In the genomic region with DNA sequence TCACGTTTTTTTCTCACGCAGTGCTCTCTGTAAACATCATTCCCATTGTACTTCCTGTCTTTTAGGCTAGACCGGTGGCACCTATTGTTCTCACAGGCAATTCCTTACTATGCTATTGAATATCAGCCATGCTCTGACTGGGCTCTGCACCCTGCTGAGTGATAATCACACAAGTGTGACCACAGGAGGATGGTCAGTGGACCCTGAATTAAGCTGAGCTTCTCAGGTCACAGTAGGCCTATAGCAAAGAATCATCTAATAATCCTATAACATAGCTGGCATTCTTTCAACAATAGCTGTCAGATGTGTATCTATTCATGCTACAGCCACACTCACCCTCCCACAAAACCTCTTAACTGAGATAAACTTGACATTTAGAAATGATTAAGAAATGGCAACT, we compare ENCODE assay signal across 1 cellular context.
TF ChIP-seq lines count a peak whose summit lies in the region.

No MANE protein-coding gene starts in this region.

TF ChIP-seq in GM12878, 131 proteins besides CTCF, POLR2A, EP300 and RAD21 (continued from another document):
- TF ChIP-seq, protein P1, sequence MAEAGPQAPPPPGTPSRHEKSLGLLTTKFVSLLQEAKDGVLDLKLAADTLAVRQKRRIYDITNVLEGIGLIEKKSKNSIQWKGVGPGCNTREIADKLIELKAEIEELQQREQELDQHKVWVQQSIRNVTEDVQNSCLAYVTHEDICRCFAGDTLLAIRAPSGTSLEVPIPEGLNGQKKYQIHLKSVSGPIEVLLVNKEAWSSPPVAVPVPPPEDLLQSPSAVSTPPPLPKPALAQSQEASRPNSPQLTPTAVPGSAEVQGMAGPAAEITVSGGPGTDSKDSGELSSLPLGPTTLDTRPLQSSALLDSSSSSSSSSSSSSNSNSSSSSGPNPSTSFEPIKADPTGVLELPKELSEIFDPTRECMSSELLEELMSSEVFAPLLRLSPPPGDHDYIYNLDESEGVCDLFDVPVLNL (IDR thresholded peaks at IDR 0.05; ENCODE audit: low read depth, low read length): no peak
- no peak for TF ChIP-seq YBX1 (IDR thresholded peaks at IDR 0.05)
- TF ChIP-seq FOS (IDR thresholded peaks at IDR 0.05; ENCODE audit: borderline replicate concordance, extremely low read depth, insufficient read length): no peak
- TF ChIP-seq, protein P2, sequence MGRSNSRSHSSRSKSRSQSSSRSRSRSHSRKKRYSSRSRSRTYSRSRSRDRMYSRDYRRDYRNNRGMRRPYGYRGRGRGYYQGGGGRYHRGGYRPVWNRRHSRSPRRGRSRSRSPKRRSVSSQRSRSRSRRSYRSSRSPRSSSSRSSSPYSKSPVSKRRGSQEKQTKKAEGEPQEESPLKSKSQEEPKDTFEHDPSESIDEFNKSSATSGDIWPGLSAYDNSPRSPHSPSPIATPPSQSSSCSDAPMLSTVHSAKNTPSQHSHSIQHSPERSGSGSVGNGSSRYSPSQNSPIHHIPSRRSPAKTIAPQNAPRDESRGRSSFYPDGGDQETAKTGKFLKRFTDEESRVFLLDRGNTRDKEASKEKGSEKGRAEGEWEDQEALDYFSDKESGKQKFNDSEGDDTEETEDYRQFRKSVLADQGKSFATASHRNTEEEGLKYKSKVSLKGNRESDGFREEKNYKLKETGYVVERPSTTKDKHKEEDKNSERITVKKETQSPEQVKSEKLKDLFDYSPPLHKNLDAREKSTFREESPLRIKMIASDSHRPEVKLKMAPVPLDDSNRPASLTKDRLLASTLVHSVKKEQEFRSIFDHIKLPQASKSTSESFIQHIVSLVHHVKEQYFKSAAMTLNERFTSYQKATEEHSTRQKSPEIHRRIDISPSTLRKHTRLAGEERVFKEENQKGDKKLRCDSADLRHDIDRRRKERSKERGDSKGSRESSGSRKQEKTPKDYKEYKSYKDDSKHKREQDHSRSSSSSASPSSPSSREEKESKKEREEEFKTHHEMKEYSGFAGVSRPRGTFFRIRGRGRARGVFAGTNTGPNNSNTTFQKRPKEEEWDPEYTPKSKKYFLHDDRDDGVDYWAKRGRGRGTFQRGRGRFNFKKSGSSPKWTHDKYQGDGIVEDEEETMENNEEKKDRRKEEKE (IDR thresholded peaks at IDR 0.05): no peak
- TF ChIP-seq RB1 (IDR thresholded peaks at IDR 0.05; ENCODE audit: borderline replicate concordance): no peak
